Comparison of ENCODE assay signal across 24 cellular contexts in the genomic region with DNA sequence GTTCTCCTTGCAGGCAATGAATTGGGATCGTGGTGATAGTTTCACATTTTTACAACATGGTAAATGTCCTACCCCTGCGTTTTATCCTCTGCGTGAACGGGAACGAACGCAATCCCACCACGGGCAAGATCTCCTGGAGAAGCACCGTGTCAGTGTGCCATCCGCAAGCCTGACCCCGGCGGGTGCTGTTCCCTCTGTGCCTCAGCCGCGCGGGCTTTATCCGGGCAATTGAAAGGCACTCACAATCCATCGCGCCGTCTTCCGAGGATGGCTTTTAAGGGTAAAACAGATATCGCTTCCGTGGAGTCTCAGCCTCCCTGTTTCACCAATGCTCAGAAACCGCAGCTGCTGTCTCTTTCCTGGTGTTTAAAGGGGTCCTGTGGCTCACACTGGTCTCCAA.
"Had no signal": no experiment of that assay in that cellular context is flagged by ENCODE, and none has a peak within 500 bp of the region (broad histone marks: within the 10 kb centered on the region; RNA-seq: fewer than 3 reads in every experiment).

No MANE protein-coding gene starts in this region.

- H3K4me3 ChIP-seq: colonic mucosa, gastroesophageal sphincter, heart left ventricle, hepatocyte, left lung, lung had no signal

- H2AFZ ChIP-seq: hepatocyte had no signal

- ATAC-seq: effector memory CD8-positive, alpha-beta T cell; esophagus mucosa; foreskin keratinocyte; gastroesophageal sphincter; heart left ventricle; left cardiac atrium; left lung; left ventricle myocardium superior had no signal

- H3K79me2 ChIP-seq: hepatocyte had no signal

- H3K4me1 ChIP-seq: colonic mucosa, foreskin keratinocyte, gastroesophageal sphincter, heart left ventricle, left lung had no signal

- H3K36me3 ChIP-seq: colonic mucosa, gastroesophageal sphincter, heart left ventricle, left lung had no signal

- H3K9me3 ChIP-seq: colonic mucosa, gastroesophageal sphincter, heart left ventricle, left lung had no signal

- H3K27ac ChIP-seq: colonic mucosa, epithelial cell of prostate, foreskin keratinocyte, gastroesophageal sphincter, heart left ventricle, hepatocyte, left lung had no signal

- H3K27me3 ChIP-seq: colonic mucosa, foreskin keratinocyte, hepatocyte, left lung had no signal

- FAIRE-seq: endometrium, frontal cortex had no signal

- DNase-seq: colonic mucosa; cortex of kidney; effector CD8-positive, alpha-beta T cell; effector memory CD8-positive, alpha-beta T cell; endodermal cell; erythroblast; foreskin keratinocyte; hypothalamus; immature natural killer cell; islet precursor cell; left cardiac atrium; left ventricle myocardium superior; mammary epithelial cell; mesendoderm; midbrain had no signal

- H3K4me2 ChIP-seq: hepatocyte had no signal
